ENCODE assay signal across 15 cellular contexts in genomic region chr1:55024163-55024562, GRCh38. TPM values are rescaled to one million over a fixed set of nuclear protein-coding genes. Genes with fewer than 3 reads are reported as not detected.
"Had no signal": no experiment of that assay in that cellular context is flagged by ENCODE, and none has a peak within 500 bp of the region (broad histone marks: within the 10 kb centered on the region; RNA-seq: fewer than 3 reads in every experiment).

No MANE protein-coding gene starts in this region.

RNA-seq across cellular contexts. Expression of gene PCSK9, which starts 15.2 kb away (rescaled TPM):
- total RNA-seq: activated B cell treated with CpG ODN at 0.5 μM for 24 hours; activated CD4-positive, alpha-beta memory T cell treated with anti-CD3 and anti-CD28 coated beads for 36 hours; activated CD4-positive, alpha-beta T cell treated with anti-CD3 and anti-CD28 coated beads, Interleukin-2, amount 10 ng/mL, durations not matched to agents 24 days and 14 days; activated CD8-positive, alpha-beta memory T cell treated with anti-CD3 and anti-CD28 coated beads for 36 hours; activated CD8-positive, alpha-beta T cell treated with anti-CD3 and anti-CD28 coated beads for 36 hours; activated naive CD8-positive, alpha-beta T cell treated with anti-CD3 and anti-CD28 coated beads, Interleukin-2, amount 10 ng/mL, durations not matched to agents 7 days and 5 days; activated T-cell treated with anti-CD3 and anti-CD28 coated beads, Interleukin-2, amount 50 U/mL, for 72 hours; activated T-helper 1 cell treated with anti-CD3 and anti-CD28 coated beads, Interleukin-12 subunit alpha, Interleukin-12 subunit beta, Interleukin-2, Interleukin-4 antibody, amounts not matched to agents 30 ng/mL and 10 ng/mL and 1 ng/mL, durations not matched to agents 14 hours and 24 hours and 36 hours; ascending aorta; T-helper 1 cell treated with Interleukin-12 subunit alpha and Interleukin-12 subunit beta and Interleukin-4 antibody, amounts not matched to agents 30 ng/mL and 1 ng/mL, for 36 hours had no signal
- polyA plus RNA-seq: cardiac muscle cell had no signal

RNA-seq across cellular contexts. Expression of gene BSND, which starts 25.4 kb away (rescaled TPM):
- total RNA-seq: activated B cell treated with CpG ODN at 0.5 μM for 24 hours; activated CD4-positive, alpha-beta memory T cell treated with anti-CD3 and anti-CD28 coated beads for 36 hours; activated CD4-positive, alpha-beta T cell treated with anti-CD3 and anti-CD28 coated beads, Interleukin-2, amount 10 ng/mL, durations not matched to agents 24 days and 14 days; activated CD8-positive, alpha-beta memory T cell treated with anti-CD3 and anti-CD28 coated beads for 36 hours; activated CD8-positive, alpha-beta T cell treated with anti-CD3 and anti-CD28 coated beads for 36 hours; activated naive CD8-positive, alpha-beta T cell treated with anti-CD3 and anti-CD28 coated beads, Interleukin-2, amount 10 ng/mL, durations not matched to agents 7 days and 5 days; activated T-cell treated with anti-CD3 and anti-CD28 coated beads, Interleukin-2, amount 50 U/mL, for 4 hours; activated T-cell treated with anti-CD3 and anti-CD28 coated beads, Interleukin-2, amount 50 U/mL, for 72 hours; activated T-helper 1 cell treated with anti-CD3 and anti-CD28 coated beads, Interleukin-12 subunit alpha, Interleukin-12 subunit beta, Interleukin-2, Interleukin-4 antibody, amounts not matched to agents 30 ng/mL and 10 ng/mL and 1 ng/mL, durations not matched to agents 14 hours and 24 hours and 36 hours; activated T-helper 2 cell treated with anti-CD3 and anti-CD28 coated beads, Interferon-gamma antibody, Interleukin-2, Interleukin-4, amounts not matched to agents 10 μg/mL and 5 μg/mL and 100 μg/mL, durations not matched to agents 14 hours and 24 hours and 36 hours; ascending aorta; bronchial epithelial cell; cardiac muscle cell; T-cell; T-helper 1 cell treated with Interleukin-12 subunit alpha and Interleukin-12 subunit beta and Interleukin-4 antibody, amounts not matched to agents 30 ng/mL and 1 ng/mL, for 36 hours had no signal
- polyA plus RNA-seq: cardiac muscle cell had no signal

RNA-seq across cellular contexts. Expression of gene TMEM61, which starts 43.7 kb away (rescaled TPM):
- total RNA-seq: activated B cell treated with CpG ODN at 0.5 μM for 24 hours; activated CD4-positive, alpha-beta memory T cell treated with anti-CD3 and anti-CD28 coated beads for 36 hours; activated CD4-positive, alpha-beta T cell treated with anti-CD3 and anti-CD28 coated beads, Interleukin-2, amount 10 ng/mL, durations not matched to agents 24 days and 14 days; activated CD8-positive, alpha-beta memory T cell treated with anti-CD3 and anti-CD28 coated beads for 36 hours; activated CD8-positive, alpha-beta T cell treated with anti-CD3 and anti-CD28 coated beads for 36 hours; activated naive CD8-positive, alpha-beta T cell treated with anti-CD3 and anti-CD28 coated beads, Interleukin-2, amount 10 ng/mL, durations not matched to agents 7 days and 5 days; activated T-cell treated with anti-CD3 and anti-CD28 coated beads, Interleukin-2, amount 50 U/mL, for 72 hours; activated T-helper 1 cell treated with anti-CD3 and anti-CD28 coated beads, Interleukin-12 subunit alpha, Interleukin-12 subunit beta, Interleukin-2, Interleukin-4 antibody, amounts not matched to agents 30 ng/mL and 10 ng/mL and 1 ng/mL, durations not matched to agents 14 hours and 24 hours and 36 hours; ascending aorta; cardiac muscle cell; T-cell; T-helper 1 cell treated with Interleukin-12 subunit alpha and Interleukin-12 subunit beta and Interleukin-4 antibody, amounts not matched to agents 30 ng/mL and 1 ng/mL, for 36 hours had no signal
- polyA plus RNA-seq: cardiac muscle cell had no signal
